Comparison of ENCODE assay signal across 8 cellular contexts in genomic region chr6:99868074-99868702, GRCh38.
A peak's percentile ranks its signal among the peaks of the same experiment; 100 is the strongest.
DNase-seq lines count a peak whose midpoint lies in the region; ATAC-seq and TF ChIP-seq lines count a peak whose summit lies in the region.

No MANE protein-coding gene starts in this region.

- no peaks in the 10 kb centered on the region for H3K9me3 ChIP-seq in OCI-LY7 (ENCODE audit: low read length)
- H3K9me3 ChIP-seq in neuronal stem cell (replicated peaks in 1 of 2; ENCODE audit: control insufficient read depth in 2 of 2, insufficient read depth in 1 of 2, low read depth in 1 of 2, low read length in 2 of 2): no peaks in the 10 kb centered on the region
- H3K9me3 ChIP-seq in suprapubic skin: no peaks in the 10 kb centered on the region

- no peak overlapping the region for H3K14ac ChIP-seq in neuronal stem cell (ENCODE audit: low read length)

- peak; percentile 97 for TF ChIP-seq CTCF in OCI-LY7 (conservative IDR thresholded peaks at IDR 0.05; ENCODE audit: low read length)
- TF ChIP-seq CTCF in fibroblast of pulmonary artery (IDR thresholded peaks at IDR 0.05; ENCODE audit: low read length, missing control alignments): peak; percentile 89
- TF ChIP-seq CTCF in suprapubic skin (IDR thresholded peaks at IDR 0.05): peak in 1 of 2 donors; percentile 77

- H3K27me3 ChIP-seq in neuronal stem cell (ENCODE audit: control insufficient read depth in 3 of 3, insufficient read depth in 3 of 3, low read depth in 1 of 3, low read length in 3 of 3): peaks cover 0 to 15% (median 0%) of the 10 kb centered on the region in 3 experiments
- peaks cover 11% of the 10 kb centered on the region for H3K27me3 ChIP-seq in suprapubic skin

- H3K9ac ChIP-seq in neuronal stem cell (ENCODE audit: low read depth, low read length, poor library complexity): no peak overlapping the region

- H3K79me1 ChIP-seq in neuronal stem cell (ENCODE audit: low read depth, low read length): no peaks in the 10 kb centered on the region

- H3K4me3 ChIP-seq in OCI-LY7 (ENCODE audit: low read depth, low read length, poor library complexity, severe bottlenecking) (no peak overlapping the region), fibroblast of pulmonary artery (replicated peaks; ENCODE audit: low read depth, low read length) (no peak overlapping the region), neuronal stem cell (ENCODE audit: low read length in 2 of 2) (no peak overlapping the region), suprapubic skin (no peak overlapping the region)

- no peak for TF ChIP-seq EP300 in suprapubic skin (IDR thresholded peaks at IDR 0.05)

- H4K91ac ChIP-seq in neuronal stem cell (ENCODE audit: low read depth, low read length, poor library complexity): no peak overlapping the region

- no peak overlapping the region for H2AK5ac ChIP-seq in neuronal stem cell (ENCODE audit: low read depth, low read length)

- H3K23ac ChIP-seq in neuronal stem cell (ENCODE audit: low read depth, low read length, poor library complexity): no peak overlapping the region

- no peak overlapping the region for H2BK120ac ChIP-seq in neuronal stem cell (ENCODE audit: low read depth, low read length)

- H2BK12ac ChIP-seq in neuronal stem cell (ENCODE audit: low read length): no peak overlapping the region

- no TSS peak for BruUV-seq in OCI-LY7 (replicated peaks; lab: Mats Ljungman, UMichigan)

- H3K79me2 ChIP-seq in OCI-LY7 (ENCODE audit: insufficient read depth, low read depth, low read length): no peaks in the 10 kb centered on the region

- H2AFZ ChIP-seq in OCI-LY7 (ENCODE audit: low read length): peak overlapping the region; percentile 17; the same call in 1 of the 2 replicates
- H2AFZ ChIP-seq in neuronal stem cell (ENCODE audit: low read length): peak overlapping the region; percentile 65

- H3K27ac ChIP-seq in OCI-LY7 (ENCODE audit: low read depth, low read length, poor library complexity, severe bottlenecking) (no peak overlapping the region), neuronal stem cell (replicated peaks; ENCODE audit: low read length) (no peak overlapping the region), suprapubic skin (no peak overlapping the region)

- H3K18ac ChIP-seq in neuronal stem cell (ENCODE audit: low read length): no peak overlapping the region

- intact Hi-C loops in OCI-LY7 (cut with micrococcal nuclease; ENCODE audit: unreplicated experiment): loop anchor here (2.0 to 5.0 kb wide), 2 partner anchors 134 to 229 kb away; no protein-coding TSS in a partner anchor

- no peaks in the 10 kb centered on the region for H3K9me2 ChIP-seq in OCI-LY7 (ENCODE audit: insufficient read depth, low read length)

- H4K20me1 ChIP-seq in OCI-LY7 (ENCODE audit: insufficient read depth, low read length): no peaks in the 10 kb centered on the region

- no CpG with 5 or more reads among the region's 13 CpGs for WGBS in neuronal stem cell (ENCODE audit: extremely low coverage in 2 of 2, insufficient read length in 2 of 2, insufficient replicate concordance in 1 of 2), 2 donors
- 15% methylated on average over 13 of the region's 13 CpGs for whole genome bisulfite sequencing in suprapubic skin

- no peak overlapping the region for H2BK5ac ChIP-seq in neuronal stem cell (ENCODE audit: low read length)

- H3K4me2 ChIP-seq in OCI-LY7 (ENCODE audit: low read length) (no peak overlapping the region; the same call in 1 of the 2 replicates), neuronal stem cell (ENCODE audit: insufficient read depth, low read length, poor library complexity, severe bottlenecking) (no peak overlapping the region)

- TF ChIP-seq POLR2A in suprapubic skin (IDR thresholded peaks at IDR 0.05): no peak

- peak; percentile 74 for DNase-seq in Daoy (ENCODE audit: low read depth)
- peak; percentile 36 for DNase-seq in HuH-7.5 (ENCODE audit: low spot score)
- peak; percentile 58 for DNase-seq in OCI-LY7 (ENCODE audit: low spot score)
- peak; percentile 83 to 85 for DNase-seq in activated T-cell treated with anti-CD3 and anti-CD28 coated beads, Interleukin-2, amount 50 U/mL, for 48 hours
- DNase-seq in fibroblast of pulmonary artery (ENCODE audit: low read depth): peak; percentile 73
- peak; percentile 78 for DNase-seq in neuronal stem cell (ENCODE audit: low spot score)
- peak; percentile 72 to 83 for DNase-seq in suprapubic skin (ENCODE audit: low spot score in 2 of 2)

- no peak overlapping the region for H3K4ac ChIP-seq in neuronal stem cell (ENCODE audit: low read length)

- CTCF ChIA-PET in OCI-LY7 (lab: Charles Lee; ENCODE audit: unreplicated experiment): interaction anchor here (0.9 kb wide), 1 partner anchor 14 kb away, joined by 3 read pairs; no protein-coding TSS in a partner anchor

- H3K4me1 ChIP-seq in OCI-LY7 (ENCODE audit: insufficient read depth, low read length, poor library complexity, severe bottlenecking) (no peaks in the 10 kb centered on the region), neuronal stem cell (ENCODE audit: control insufficient read depth in 2 of 2, insufficient read depth in 1 of 2, low read depth in 1 of 2, low read length in 2 of 2) (no peaks in the 10 kb centered on the region), suprapubic skin (no peaks in the 10 kb centered on the region)

- H2BK15ac ChIP-seq in neuronal stem cell (ENCODE audit: low read length): no peak overlapping the region

- POLR2A ChIA-PET in OCI-LY7 (lab: Charles Lee): interaction anchor here (0.6 to 0.7 kb wide), 3 partner anchors 749 to 1172 kb away, joined by 3 to 5 read pairs (median 3); no protein-coding TSS in a partner anchor

- H3K36me3 ChIP-seq in OCI-LY7 (ENCODE audit: insufficient read depth, low read length) (no peaks in the 10 kb centered on the region), neuronal stem cell (replicated peaks in 1 of 2; ENCODE audit: control insufficient read depth in 2 of 2, insufficient read depth in 2 of 2, low read length in 2 of 2) (no peaks in the 10 kb centered on the region), suprapubic skin (no peaks in the 10 kb centered on the region)

- peak; percentile 95 for ATAC-seq in GM21717 (IDR thresholded peaks at IDR 0.05; ENCODE audit: unreplicated experiment)

- no peak overlapping the region for H4K8ac ChIP-seq in neuronal stem cell (ENCODE audit: low read depth, low read length)
